In genomic region chr1:204108312-204109141, GRCh38 we compare ENCODE assay signal across 15 cellular contexts. TPM values are rescaled to one million over a fixed set of nuclear protein-coding genes. Genes with fewer than 3 reads are reported as not detected.
DNase-seq lines count a peak whose midpoint lies in the region; ATAC-seq and TF ChIP-seq lines count a peak whose summit lies in the region.
"Had no signal": no experiment of that assay in that cellular context is flagged by ENCODE, and none has a peak within 500 bp of the region (broad histone marks: within the 10 kb centered on the region; RNA-seq: fewer than 3 reads in every experiment).

No MANE protein-coding gene starts in this region.

- no peaks in the 10 kb centered on the region for H3K9me3 Mint-ChIP-seq in central memory CD8-positive, alpha-beta T cell
- H3K9me3 Mint-ChIP-seq: activated CD4-positive, alpha-beta T cell treated with anti-CD3 and anti-CD28 coated beads, Interleukin-2, amount 10 ng/mL, durations not matched to agents 24 days and 14 days; activated naive CD4-positive, alpha-beta T cell treated with anti-CD3 and anti-CD28 coated beads for 36 hours; dendritic cell treated with granulocyte-macrophage colony-stimulating factor and Interleukin-4, amounts not matched to agents 40 ng/mL and 50 ng/mL, for 4 days had no signal

- H3K4me1 ChIP-seq in left ventricle myocardium inferior (peaks cover 56% of the 10 kb centered on the region), right lobe of liver (peaks cover 0 to 5% (median 1%) of the 10 kb centered on the region in 4 donors), upper lobe of right lung (peaks cover 41% of the 10 kb centered on the region)

- no peaks in the 10 kb centered on the region for H3K9me3 ChIP-seq in left ventricle myocardium inferior (replicated peaks)
- no peaks in the 10 kb centered on the region for H3K9me3 ChIP-seq in right lobe of liver
- no peaks in the 10 kb centered on the region for H3K9me3 ChIP-seq in upper lobe of right lung

- H3K36me3 Mint-ChIP-seq in central memory CD8-positive, alpha-beta T cell (ENCODE audit: insufficient read depth) = no peaks in the 10 kb centered on the region

- whole genome bisulfite sequencing in right lobe of liver (ENCODE audit: insufficient coverage, low coverage, low lambda C conversion rate, missing lambda C conversion rate) = 59% methylated on average over 12 of the region's 21 CpGs

- no peak for TF ChIP-seq CTCF in left ventricle myocardium inferior (IDR thresholded peaks at IDR 0.05; ENCODE audit: borderline replicate concordance)
- TF ChIP-seq CTCF in right lobe of liver (IDR thresholded peaks at IDR 0.05) = no peak
- TF ChIP-seq CTCF in upper lobe of right lung (IDR thresholded peaks at IDR 0.05) = no peak

- no peak for TF ChIP-seq POLR2A in right lobe of liver (IDR thresholded peaks at IDR 0.05)

- peak overlapping the region; percentile 64 for H3K27ac Mint-ChIP-seq in central memory CD8-positive, alpha-beta T cell (ENCODE audit: low read depth)
- H3K27ac Mint-ChIP-seq: activated CD4-positive, alpha-beta T cell treated with anti-CD3 and anti-CD28 coated beads, Interleukin-2, amount 10 ng/mL, durations not matched to agents 24 days and 14 days; activated naive CD4-positive, alpha-beta T cell treated with anti-CD3 and anti-CD28 coated beads for 36 hours; dendritic cell treated with granulocyte-macrophage colony-stimulating factor and Interleukin-4, amounts not matched to agents 40 ng/mL and 50 ng/mL, for 4 days had no signal

- H3K27ac ChIP-seq in left ventricle myocardium inferior (replicated peaks) (peak overlapping the region; percentile 64), right lobe of liver (no peak overlapping the region), upper lobe of right lung (peak overlapping the region; percentile 42)

- H3K36me3 ChIP-seq in left ventricle myocardium inferior (no peaks in the 10 kb centered on the region), right lobe of liver (no peaks in the 10 kb centered on the region), upper lobe of right lung (no peaks in the 10 kb centered on the region)

- H3K4me1 Mint-ChIP-seq in central memory CD8-positive, alpha-beta T cell = peaks cover 45% of the 10 kb centered on the region

- no peaks in the 10 kb centered on the region for H3K27me3 Mint-ChIP-seq in central memory CD8-positive, alpha-beta T cell

- no peak for DNase-seq in left ventricle myocardium inferior
- no peak for DNase-seq in cardiac septum (ENCODE audit: low spot score)
- no peak for DNase-seq in central memory CD8-positive, alpha-beta T cell (ENCODE audit: low spot score in 2 of 2)
- DNase-seq in right lobe of liver = no peak
- no peak for DNase-seq in upper lobe of right lung
- no peak for DNase-seq in NCI-H2171 (lab: John Stamatoyannopoulos, UW)
- DNase-seq: activated CD4-positive, alpha-beta T cell treated with anti-CD3 and anti-CD28 coated beads, Interleukin-2, amount 10 ng/mL, durations not matched to agents 24 days and 14 days; activated naive CD4-positive, alpha-beta T cell treated with anti-CD3 and anti-CD28 coated beads for 36 hours; occipital lobe; SIG-M5; stimulated activated CD4-positive, alpha-beta T cell treated with anti-CD3 and anti-CD28 coated beads, Interleukin-4, amount 100 ng/mL, for 4 hours had no signal

- ATAC-seq in central memory CD8-positive, alpha-beta T cell (replicated peaks; ENCODE audit: extremely low read depth, poor library complexity, severe bottlenecking) = no peak
- ATAC-seq in right lobe of liver = peak; percentile 31 to 58 (median 48)
- ATAC-seq in upper lobe of right lung = no peak
- no peak for ATAC-seq in GM21529 (IDR thresholded peaks at IDR 0.05; ENCODE audit: unreplicated experiment)
- no peak for ATAC-seq in HG03565 (IDR thresholded peaks at IDR 0.05; ENCODE audit: unreplicated experiment)
- ATAC-seq: HCT116 had no signal

- H3K27me3 ChIP-seq in left ventricle myocardium inferior (ENCODE audit: low read depth) (no peaks in the 10 kb centered on the region), right lobe of liver (no peaks in the 10 kb centered on the region), upper lobe of right lung (no peaks in the 10 kb centered on the region)

- intact Hi-C loops in left ventricle myocardium inferior (cut with micrococcal nuclease) = no loop called here
- intact Hi-C loops in cardiac septum (cut with DNase I) = no loop called here
- intact Hi-C loops in right lobe of liver (cut with DNase I) = no loop called here
- intact Hi-C loops in upper lobe of right lung (cut with DNase I) = no loop called here

- H3K4me3 ChIP-seq in left ventricle myocardium inferior (peak overlapping the region; percentile 7), right lobe of liver (no peak overlapping the region), upper lobe of right lung (no peak overlapping the region)

- no peak overlapping the region for H3K4me3 Mint-ChIP-seq in central memory CD8-positive, alpha-beta T cell
- H3K4me3 Mint-ChIP-seq: activated CD4-positive, alpha-beta T cell treated with anti-CD3 and anti-CD28 coated beads, Interleukin-2, amount 10 ng/mL, durations not matched to agents 24 days and 14 days; activated naive CD4-positive, alpha-beta T cell treated with anti-CD3 and anti-CD28 coated beads for 36 hours; dendritic cell treated with granulocyte-macrophage colony-stimulating factor and Interleukin-4, amounts not matched to agents 40 ng/mL and 50 ng/mL, for 4 days had no signal

RNA-seq across cellular contexts. Expression of gene SOX13, which starts 35.6 kb away (rescaled TPM):
- total RNA-seq in left ventricle myocardium inferior (13.1 TPM), cardiac septum (17.9 TPM), right lobe of liver (10 to 100 TPM; 12.5 to 29.1 (median 17.1) TPM), upper lobe of right lung (76.3 TPM)
- total RNA-seq: activated CD4-positive, alpha-beta T cell treated with anti-CD3 and anti-CD28 coated beads, Interleukin-2, amount 10 ng/mL, durations not matched to agents 24 days and 14 days had no signal

RNA-seq across cellular contexts. Expression of gene ETNK2, which starts 43.3 kb away (rescaled TPM):
- total RNA-seq in left ventricle myocardium inferior (4.4 TPM), cardiac septum (1.9 TPM), right lobe of liver (100 to 1,000 TPM in 3 of 6 experiments, 10 to 100 TPM in 3; 30.9 to 231 (median 98.9) TPM), upper lobe of right lung (3.6 TPM)
- total RNA-seq: activated CD4-positive, alpha-beta T cell treated with anti-CD3 and anti-CD28 coated beads, Interleukin-2, amount 10 ng/mL, durations not matched to agents 24 days and 14 days had no signal

RNA-seq across cellular contexts. Expression of gene REN, which starts 57.6 kb away (rescaled TPM):
- total RNA-seq in left ventricle myocardium inferior (not detected), cardiac septum (not detected), right lobe of liver (under 1 TPM in 5 of 6 experiments, not detected in 1; 0.25 to 0.44 (median 0.27) TPM), upper lobe of right lung (0.81 TPM)
- total RNA-seq: activated CD4-positive, alpha-beta T cell treated with anti-CD3 and anti-CD28 coated beads, Interleukin-2, amount 10 ng/mL, durations not matched to agents 24 days and 14 days; activated naive CD4-positive, alpha-beta T cell treated with anti-CD3 and anti-CD28 coated beads for 36 hours; occipital lobe had no signal

Comparison
In these comparisons a context has a peak if more than half of its experiments do, and no peak if none do; other contexts are left out.
1. H3K27ac ChIP-seq: peak in left ventricle myocardium inferior (single experiment) and upper lobe of right lung (single experiment); none in right lobe of liver (0 of 3).
2. ATAC-seq: peak in right lobe of liver (4 of 4); none in central memory CD8-positive, alpha-beta T cell (single experiment), upper lobe of right lung (single experiment), GM21529 (single experiment) and HG03565 (single experiment).